36 cellular contexts compared by ENCODE assay signal in the genomic region with DNA sequence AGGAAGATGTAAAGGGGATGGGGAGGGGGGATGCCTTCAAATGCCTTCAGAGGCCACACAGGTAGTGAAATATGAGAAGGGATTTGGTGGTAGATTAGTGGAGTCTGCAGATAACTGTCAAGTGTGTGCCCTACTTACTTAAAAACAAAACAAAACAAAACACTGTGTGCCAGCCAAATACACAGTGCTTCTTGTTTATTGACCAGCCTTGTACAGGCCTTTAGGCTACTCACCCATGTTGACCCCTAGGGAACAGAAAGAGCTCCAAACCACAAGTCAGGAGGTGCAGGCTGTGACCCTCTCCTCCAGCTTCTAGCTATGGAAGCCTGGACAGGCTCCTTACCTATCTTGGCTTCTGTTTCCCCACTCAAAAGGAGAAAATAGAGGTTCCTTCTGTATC.
"Had no signal": no experiment of that assay in that cellular context is flagged by ENCODE, and none has a peak within 500 bp of the region (broad histone marks: within the 10 kb centered on the region; RNA-seq: fewer than 3 reads in every experiment).

No MANE protein-coding gene starts in this region.

- ATAC-seq: activated CD8-positive, alpha-beta T cell treated with anti-CD3 and anti-CD28 coated beads for 36 hours; activated naive CD4-positive, alpha-beta T cell treated with anti-CD3 and anti-CD28 coated beads, Interleukin-2, amount 50 U/mL, for 72 hours; activated T-cell treated with anti-CD3 and anti-CD28 coated beads, Interleukin-2, amount 50 U/mL, for 4 hours; activated T-cell treated with anti-CD3 and anti-CD28 coated beads, Interleukin-2, amount 50 U/mL, for 72 hours; activated T-helper 17 cell treated with anti-CD3 and anti-CD28 coated beads, Interleukin-2, amount 50 U/mL, for 72 hours; body of pancreas had no signal

- H3K27me3 ChIP-seq: adrenal gland, body of pancreas, brain microvascular endothelial cell, breast epithelium had no signal

- H3K36me3 Mint-ChIP-seq: activated CD4-positive, alpha-beta memory T cell treated with anti-CD3 and anti-CD28 coated beads for 36 hours; activated naive CD4-positive, alpha-beta T cell treated with anti-CD3 and anti-CD28 coated beads, Interleukin-2, amount 50 U/mL, for 72 hours; activated naive CD8-positive, alpha-beta T cell treated with anti-CD3 and anti-CD28 coated beads for 36 hours had no signal

- H3K27me3 Mint-ChIP-seq: activated B cell treated with CpG ODN at 0.5 μM for 24 hours; activated CD4-positive, alpha-beta memory T cell treated with anti-CD3 and anti-CD28 coated beads for 36 hours; activated CD4-positive, alpha-beta T cell treated with anti-CD3 and anti-CD28 coated beads, Interleukin-2, amount 10 ng/mL, durations not matched to agents 24 days and 14 days; activated CD8-positive, alpha-beta T cell treated with anti-CD3 and anti-CD28 coated beads for 36 hours; activated naive CD8-positive, alpha-beta T cell treated with anti-CD3 and anti-CD28 coated beads for 36 hours; activated T-helper 17 cell treated with anti-CD3 and anti-CD28 coated beads, Interleukin-2, amount 50 U/mL, for 72 hours had no signal

- H3K4me1 ChIP-seq: adrenal gland, body of pancreas, breast epithelium had no signal

- H3K9me3 Mint-ChIP-seq: activated B cell treated with CpG ODN at 0.5 μM for 24 hours; activated CD4-positive, alpha-beta memory T cell treated with anti-CD3 and anti-CD28 coated beads for 36 hours; activated CD4-positive, alpha-beta T cell treated with anti-CD3 and anti-CD28 coated beads, Interleukin-2, amount 10 ng/mL, durations not matched to agents 24 days and 14 days; activated CD8-positive, alpha-beta T cell treated with anti-CD3 and anti-CD28 coated beads for 36 hours; activated naive CD4-positive, alpha-beta T cell treated with anti-CD3 and anti-CD28 coated beads for 36 hours; activated naive CD4-positive, alpha-beta T cell treated with anti-CD3 and anti-CD28 coated beads, Interleukin-2, amount 50 U/mL, for 72 hours; activated naive CD8-positive, alpha-beta T cell treated with anti-CD3 and anti-CD28 coated beads for 36 hours; activated T-cell treated with anti-CD3 and anti-CD28 coated beads, Interleukin-2, amount 50 U/mL, for 4 hours; activated T-cell treated with anti-CD3 and anti-CD28 coated beads, Interleukin-2, amount 50 U/mL, for 72 hours; activated T-helper 1 cell treated with anti-CD3 and anti-CD28 coated beads, Interleukin-12 subunit alpha, Interleukin-12 subunit beta, Interleukin-2, Interleukin-4 antibody, amounts not matched to agents 30 ng/mL and 10 ng/mL and 1 ng/mL, durations not matched to agents 14 hours and 24 hours and 36 hours; activated T-helper 17 cell treated with anti-CD3 and anti-CD28 coated beads, Interleukin-2, amount 50 U/mL, for 72 hours; T-helper 1 cell treated with Interleukin-12 subunit alpha and Interleukin-12 subunit beta and Interleukin-4 antibody, amounts not matched to agents 30 μg/mL and 1 μg/mL, for 36 hours; T-helper 2 cell treated with Interferon-gamma antibody and Interleukin-4, amounts not matched to agents 5 μg/mL and 100 μg/mL, for 36 hours had no signal

- DNase-seq: activated B cell treated with CpG ODN at 0.5 μM for 24 hours; activated CD4-positive, alpha-beta memory T cell treated with anti-CD3 and anti-CD28 coated beads for 36 hours; activated CD4-positive, alpha-beta T cell treated with anti-CD3 and anti-CD28 coated beads for 4 hours; activated CD4-positive, alpha-beta T cell treated with anti-CD3 and anti-CD28 coated beads, Interleukin-2, amount 10 ng/mL, durations not matched to agents 24 days and 14 days; activated CD4-positive, alpha-beta T cell treated with anti-CD3 and anti-CD28 coated beads, Interleukin-2, amount 50 U/mL, for 1 hour; activated CD4-positive, alpha-beta T cell treated with anti-CD3 and anti-CD28 coated beads, Interleukin-2, amount 50 U/mL, for 4 hours; activated CD4-positive, CD25-positive, alpha-beta regulatory T cell treated with anti-CD3 and anti-CD28 coated beads, Interleukin-2, amount 50 U/mL, for 72 hours; activated CD8-positive, alpha-beta memory T cell treated with anti-CD3 and anti-CD28 coated beads, Interleukin-2, amount 50 U/mL, for 4 hours; activated CD8-positive, alpha-beta T cell treated with anti-CD3 and anti-CD28 coated beads for 36 hours; activated effector memory CD4-positive, alpha-beta T cell treated with anti-CD3 and anti-CD28 coated beads, Interleukin-2, amount 50 U/mL, for 16 hours; activated gamma-delta T cell treated with Interleukin-2 at 50 U/mL for 16 hours; activated naive CD4-positive, alpha-beta T cell; activated naive CD4-positive, alpha-beta T cell treated with anti-CD3 and anti-CD28 coated beads for 36 hours; activated naive CD4-positive, alpha-beta T cell treated with anti-CD3 and anti-CD28 coated beads, Interleukin-2, amount 50 U/mL, for 16 hours; activated naive CD8-positive, alpha-beta T cell treated with anti-CD3 and anti-CD28 coated beads for 36 hours; activated T-cell treated with anti-CD3 and anti-CD28 coated beads for 4 hours; activated T-cell treated with anti-CD3 and anti-CD28 coated beads, Interleukin-2, amount 50 U/mL, for 1 hour; activated T-cell treated with anti-CD3 and anti-CD28 coated beads, Interleukin-2, amount 50 U/mL, for 4 hours; activated T-cell treated with anti-CD3 and anti-CD28 coated beads, Interleukin-2, amount 50 U/mL, for 72 hours; adrenal gland; amniotic stem cell; aorta; body of pancreas; brain microvascular endothelial cell; central memory CD4-positive, alpha-beta T cell; T-helper 2 cell; T-helper 9 cell had no signal

- H3K9me3 ChIP-seq: adrenal gland, body of pancreas, breast epithelium had no signal

- H3K4me1 Mint-ChIP-seq: activated B cell treated with CpG ODN at 0.5 μM for 24 hours; activated CD4-positive, alpha-beta T cell treated with anti-CD3 and anti-CD28 coated beads, Interleukin-2, amount 10 ng/mL, durations not matched to agents 24 days and 14 days; activated naive CD8-positive, alpha-beta T cell treated with anti-CD3 and anti-CD28 coated beads for 36 hours; activated T-helper 17 cell treated with anti-CD3 and anti-CD28 coated beads, Interleukin-2, amount 50 U/mL, for 72 hours had no signal

- FAIRE-seq: astrocyte, TTC549 had no signal

- H3K27ac Mint-ChIP-seq: activated B cell treated with CpG ODN at 0.5 μM for 24 hours; activated CD4-positive, alpha-beta memory T cell treated with anti-CD3 and anti-CD28 coated beads for 36 hours; activated CD4-positive, alpha-beta T cell treated with anti-CD3 and anti-CD28 coated beads, Interleukin-2, amount 10 ng/mL, durations not matched to agents 24 days and 14 days; activated CD8-positive, alpha-beta T cell treated with anti-CD3 and anti-CD28 coated beads for 36 hours; activated naive CD4-positive, alpha-beta T cell treated with anti-CD3 and anti-CD28 coated beads for 36 hours; activated naive CD4-positive, alpha-beta T cell treated with anti-CD3 and anti-CD28 coated beads, Interleukin-2, amount 50 U/mL, for 72 hours; activated naive CD8-positive, alpha-beta T cell treated with anti-CD3 and anti-CD28 coated beads for 36 hours; activated T-cell treated with anti-CD3 and anti-CD28 coated beads, Interleukin-2, amount 50 U/mL, for 72 hours; activated T-helper 1 cell treated with anti-CD3 and anti-CD28 coated beads, Interleukin-12 subunit alpha, Interleukin-12 subunit beta, Interleukin-2, Interleukin-4 antibody, amounts not matched to agents 30 ng/mL and 10 ng/mL and 1 ng/mL, durations not matched to agents 14 hours and 24 hours and 36 hours; activated T-helper 17 cell treated with anti-CD3 and anti-CD28 coated beads, Interleukin-2, amount 50 U/mL, for 72 hours; T-helper 1 cell treated with Interleukin-12 subunit alpha and Interleukin-12 subunit beta and Interleukin-4 antibody, amounts not matched to agents 30 μg/mL and 1 μg/mL, for 36 hours; T-helper 2 cell treated with Interferon-gamma antibody and Interleukin-4, amounts not matched to agents 5 μg/mL and 100 μg/mL, for 36 hours had no signal

- H3K4me3 Mint-ChIP-seq: activated B cell treated with CpG ODN at 0.5 μM for 24 hours; activated CD4-positive, alpha-beta memory T cell treated with anti-CD3 and anti-CD28 coated beads for 36 hours; activated CD4-positive, alpha-beta T cell treated with anti-CD3 and anti-CD28 coated beads, Interleukin-2, amount 10 ng/mL, durations not matched to agents 24 days and 14 days; activated CD8-positive, alpha-beta T cell treated with anti-CD3 and anti-CD28 coated beads for 36 hours; activated naive CD4-positive, alpha-beta T cell treated with anti-CD3 and anti-CD28 coated beads for 36 hours; activated naive CD8-positive, alpha-beta T cell treated with anti-CD3 and anti-CD28 coated beads for 36 hours; activated T-cell treated with anti-CD3 and anti-CD28 coated beads, Interleukin-2, amount 50 U/mL, for 4 hours; activated T-cell treated with anti-CD3 and anti-CD28 coated beads, Interleukin-2, amount 50 U/mL, for 72 hours; activated T-helper 1 cell treated with anti-CD3 and anti-CD28 coated beads, Interleukin-12 subunit alpha, Interleukin-12 subunit beta, Interleukin-2, Interleukin-4 antibody, amounts not matched to agents 30 ng/mL and 10 ng/mL and 1 ng/mL, durations not matched to agents 14 hours and 24 hours and 36 hours; activated T-helper 17 cell treated with anti-CD3 and anti-CD28 coated beads, Interleukin-2, amount 50 U/mL, for 72 hours; T-helper 1 cell treated with Interleukin-12 subunit alpha and Interleukin-12 subunit beta and Interleukin-4 antibody, amounts not matched to agents 30 μg/mL and 1 μg/mL, for 36 hours; T-helper 2 cell treated with Interferon-gamma antibody and Interleukin-4, amounts not matched to agents 5 μg/mL and 100 μg/mL, for 36 hours had no signal

- H3K27ac ChIP-seq: adrenal gland, body of pancreas, brain microvascular endothelial cell, breast epithelium, VCaP had no signal

- H3K4me3 ChIP-seq: adrenal gland, body of pancreas, breast epithelium had no signal

- H3K36me3 ChIP-seq: adrenal gland, brain microvascular endothelial cell, breast epithelium had no signal
